Comparison of ENCODE assay signal across 19 cellular contexts in genomic region chr5:5126444-5126843, GRCh38. TPM values are rescaled to one million over a fixed set of nuclear protein-coding genes. Genes with fewer than 3 reads are reported as not detected.
DNase-seq lines count a peak whose midpoint lies in the region; ATAC-seq and TF ChIP-seq lines count a peak whose summit lies in the region.
"Had no signal": no experiment of that assay in that cellular context is flagged by ENCODE, and none has a peak within 500 bp of the region (broad histone marks: within the 10 kb centered on the region; RNA-seq: fewer than 3 reads in every experiment).

No MANE protein-coding gene starts in this region.

- H3K9me2 ChIP-seq in PC-3 (replicated peaks; ENCODE audit: low read length): no peaks in the 10 kb centered on the region

- DNase-seq in GM03348 (ENCODE audit: low spot score) (peak; percentile 44), PC-3 (peak; percentile 76), epithelial cell of prostate (ENCODE audit: low read depth, low spot score) (peak; percentile 70), renal cortical epithelial cell (ENCODE audit: low read depth) (peak; percentile 95), testis (no peak), dermis blood vessel endothelial cell (no peak), HAP-1 (ENCODE audit: low spot score in 2 of 2) (no peak), cerebellar nuclear complex (lab: John Stamatoyannopoulos, UW) (no peak)
- DNase-seq: activated CD4-positive, alpha-beta memory T cell treated with anti-CD3 and anti-CD28 coated beads for 36 hours; CD4-positive, alpha-beta memory T cell; effector CD8-positive, alpha-beta T cell; GF-D8; KG1; NCI-H187; NCI-H748 treated with DMSO at 0.1 percent for 48 hours; SHP77; stimulated activated CD8-positive, alpha-beta memory T cell treated with anti-CD3 and anti-CD28 coated beads, Interleukin-4, amount 100 ng/mL, for 48 hours had no signal

- H4K20me1 ChIP-seq in PC-3 (ENCODE audit: low read length): no peaks in the 10 kb centered on the region

- in situ Hi-C loops in HAP-1 (cut with MboI; ENCODE audit: low sequenced_read_pairs): no loop called here

- H3K27ac ChIP-seq in PC-3 (ENCODE audit: low read length): no peak overlapping the region
- no peak overlapping the region for H3K27ac ChIP-seq in epithelial cell of prostate
- no peak overlapping the region for H3K27ac ChIP-seq in testis
- H3K27ac ChIP-seq: prostate gland had no signal

- H2AFZ ChIP-seq in PC-3 (ENCODE audit: low read length): no peak overlapping the region

- H3K4me1 ChIP-seq in PC-3 (ENCODE audit: insufficient read depth, low read length): peaks cover 10% of the 10 kb centered on the region
- H3K4me1 ChIP-seq in testis: no peaks in the 10 kb centered on the region
- no peaks in the 10 kb centered on the region for H3K4me1 ChIP-seq in HAP-1
- H3K4me1 ChIP-seq: prostate gland had no signal

- POLR2A ChIA-PET in PC-3 (lab: Charles Lee; ENCODE audit: unreplicated experiment): no interaction called here

- no TSS peak for BruUV-seq in PC-3 (replicated peaks; lab: Mats Ljungman, UMichigan)

- H3F3A ChIP-seq in PC-3 (ENCODE audit: low read length, unreplicated experiment): no peaks in the 10 kb centered on the region

- H3K4me2 ChIP-seq in PC-3 (ENCODE audit: low read length): peak overlapping the region; percentile 57

- CTCF ChIA-PET in PC-3 (lab: Charles Lee): no interaction called here

- no peaks in the 10 kb centered on the region for H3K36me3 ChIP-seq in PC-3 (ENCODE audit: low read depth, low read length)
- no peaks in the 10 kb centered on the region for H3K36me3 ChIP-seq in testis (ENCODE audit: low read depth, missing control alignments)
- no peaks in the 10 kb centered on the region for H3K36me3 ChIP-seq in HAP-1 (replicated peaks)
- H3K36me3 ChIP-seq: prostate gland had no signal

- WGBS in testis, 2 donors: 37 to 48% methylated on average over 7 of the region's 7 CpGs

- H3K9me3 ChIP-seq in PC-3 (ENCODE audit: low read length) (no peaks in the 10 kb centered on the region), testis (no peaks in the 10 kb centered on the region), HAP-1 (no peaks in the 10 kb centered on the region)
- H3K9me3 ChIP-seq: prostate gland had no signal

- H3K27me3 ChIP-seq in PC-3 (ENCODE audit: low read length) (peaks cover 35% of the 10 kb centered on the region), testis (no peaks in the 10 kb centered on the region), HAP-1 (ENCODE audit: low read depth) (no peaks in the 10 kb centered on the region)

- peak; percentile 88 for ATAC-seq in PC-3

- TF ChIP-seq CTCF in PC-3 (conservative IDR thresholded peaks at IDR 0.05; ENCODE audit: low read depth, low read length): no peak
- no peak for TF ChIP-seq CTCF in testis (IDR thresholded peaks at IDR 0.05)

- H3K4me3 ChIP-seq in PC-3 (ENCODE audit: low read length): no peak overlapping the region
- no peak overlapping the region for H3K4me3 ChIP-seq in testis
- H3K4me3 ChIP-seq in HAP-1: no peak overlapping the region
- H3K4me3 ChIP-seq: prostate gland had no signal

- no peaks in the 10 kb centered on the region for H3K79me2 ChIP-seq in PC-3 (ENCODE audit: low read length)

- no peak overlapping the region for H3K9ac ChIP-seq in PC-3 (ENCODE audit: low read length)

- intact Hi-C loops in PC-3 (cut with micrococcal nuclease): no loop called here
- intact Hi-C loops in testis (cut with DNase I; ENCODE audit: low total_unique reads): no loop called here

- no peak for TF ChIP-seq POLR2A in testis (IDR thresholded peaks at IDR 0.05)

RNA-seq across cellular contexts. Expression of gene ADAMTS16, which starts 13.7 kb away (rescaled TPM):
- total RNA-seq in PC-3 (2014; rRNA removed): 1.7 and 2.0 TPM in 2 replicates
- total RNA-seq in renal cortical epithelial cell: 0.52 and 1.3 TPM in 2 replicates
- under 1 TPM; 0.16 to 0.37 TPM for total RNA-seq in testis
- polyA plus RNA-seq in testis (ENCODE audit: insufficient read depth, low read depth, low replicate concordance): 4.7 TPM
- total RNA-seq in dermis blood vessel endothelial cell: not detected in 2 replicates
- total RNA-seq: activated CD4-positive, alpha-beta memory T cell treated with anti-CD3 and anti-CD28 coated beads for 36 hours; activated T-helper 2 cell treated with anti-CD3 and anti-CD28 coated beads, Interferon-gamma antibody, Interleukin-2, Interleukin-4, amounts not matched to agents 10 μg/mL and 5 μg/mL and 100 μg/mL, durations not matched to agents 14 hours and 24 hours and 36 hours; CD4-positive, alpha-beta memory T cell had no signal
- polyA plus RNA-seq: CD4-positive, alpha-beta memory T cell had no signal

Comparison
In these comparisons a context has a peak if more than half of its experiments do, and no peak if none do; other contexts are left out.
1. DNase-seq: peak in GM03348 (single experiment), PC-3 (single experiment), epithelial cell of prostate (single experiment) and renal cortical epithelial cell (single experiment); none in testis (single experiment), dermis blood vessel endothelial cell (single experiment), HAP-1 (0 of 2) and cerebellar nuclear complex (0 of 2).